Comparison of ENCODE assay signal across 22 cellular contexts in genomic region chr20:17885076-17885475, GRCh38.
DNase-seq lines count a peak whose midpoint lies in the region; ATAC-seq, FAIRE-seq and TF ChIP-seq lines count a peak whose summit lies in the region.
"Had no signal": no experiment of that assay in that cellular context is flagged by ENCODE, and none has a peak within 500 bp of the region (broad histone marks: within the 10 kb centered on the region; RNA-seq: fewer than 3 reads in every experiment).

No MANE protein-coding gene starts in this region.

- H3K27ac ChIP-seq in HepG2 (ENCODE audit: extremely low read length, insufficient read depth, low read length), result no peak overlapping the region
- H3K27ac ChIP-seq in right lobe of liver, result peak overlapping the region in 1 of 3 donors; percentile 3
- H3K27ac ChIP-seq in hepatocyte, result peak overlapping the region; percentile 29
- H3K27ac ChIP-seq in neural progenitor cell, result no peak overlapping the region
- H3K27ac ChIP-seq: SJCRH30 had no signal

- H3K27me3 ChIP-seq in HepG2 (ENCODE audit: control insufficient read depth in 1 of 2, insufficient read depth in 2 of 2, low read length in 2 of 2) (no peaks in the 10 kb centered on the region), right lobe of liver (no peaks in the 10 kb centered on the region), hepatocyte (no peaks in the 10 kb centered on the region), neural progenitor cell (no peaks in the 10 kb centered on the region)
- H3K27me3 ChIP-seq: MG63, SJCRH30 had no signal

- no peak for FAIRE-seq in HepG2 (lab: Jason Lieb, UNC)
- FAIRE-seq: GM18507, H54, HTR-8/SVneo had no signal

- H2AFZ ChIP-seq in HepG2 (ENCODE audit: low read length) (no peak overlapping the region), hepatocyte (no peak overlapping the region), neural progenitor cell (replicated peaks) (peak overlapping the region; percentile 26)

- ATAC-seq in HepG2 (no peak), right lobe of liver (no peak), HG03378 (IDR thresholded peaks at IDR 0.05; ENCODE audit: unreplicated experiment) (no peak)
- ATAC-seq: PC-3 had no signal

- H3K4me3 Mint-ChIP-seq in neural progenitor cell, result peak overlapping the region; percentile 27
- H3K4me3 Mint-ChIP-seq in activated T-helper 2 cell treated with anti-CD3 and anti-CD28 coated beads, Interferon-gamma antibody, Interleukin-2, Interleukin-4, amounts not matched to agents 10 μg/mL and 5 μg/mL and 100 μg/mL, durations not matched to agents 14 hours and 24 hours and 36 hours (ENCODE audit: low read depth), result no peak overlapping the region
- H3K4me3 Mint-ChIP-seq: CD4-positive, alpha-beta memory T cell had no signal

- peak overlapping the region; percentile 65 for H3K27ac Mint-ChIP-seq in neural progenitor cell
- H3K27ac Mint-ChIP-seq in activated T-helper 2 cell treated with anti-CD3 and anti-CD28 coated beads, Interferon-gamma antibody, Interleukin-2, Interleukin-4, amounts not matched to agents 10 μg/mL and 5 μg/mL and 100 μg/mL, durations not matched to agents 14 hours and 24 hours and 36 hours, result no peak overlapping the region
- H3K27ac Mint-ChIP-seq: CD4-positive, alpha-beta memory T cell had no signal

- intact Hi-C loops in HepG2 (cut with micrococcal nuclease; ENCODE audit: unreplicated experiment) (no loop called here), right lobe of liver (cut with DNase I) (loop anchor here in 1 of 2 donors (10.0 kb wide), 2 partner anchors 90 to 200 kb away; partner anchors contain the start of gene RRBP1)
- intact Hi-C loops in activated T-helper 2 cell treated with anti-CD3 and anti-CD28 coated beads, Interferon-gamma antibody, Interleukin-2, Interleukin-4, amounts not matched to agents 10 μg/mL and 5 μg/mL and 100 μg/mL, durations not matched to agents 14 hours and 24 hours and 36 hours (cut with micrococcal nuclease), result no loop called here

- H3K79me2 ChIP-seq in HepG2 (ENCODE audit: insufficient read depth, low read length) (no peaks in the 10 kb centered on the region), hepatocyte (no peaks in the 10 kb centered on the region), neural progenitor cell (ENCODE audit: low read depth) (no peaks in the 10 kb centered on the region)

- WGBS in HepG2 (ENCODE audit: low lambda C conversion rate), result 67% methylated on average over 3 of the region's 3 CpGs
- WGBS in right lobe of liver (ENCODE audit: insufficient coverage, low coverage, low lambda C conversion rate, missing lambda C conversion rate), result 51% methylated on average over 3 of the region's 3 CpGs
- 39% methylated on average over 3 of the region's 3 CpGs for WGBS in hepatocyte (ENCODE audit: low lambda C conversion rate, missing lambda C conversion rate)

- TF ChIP-seq RAD21 in HepG2 (CRISPR knock-in tag; IDR thresholded peaks at IDR 0.05), result no peak

- DNase-seq in HepG2 (ENCODE audit: low spot score) (no peak), right lobe of liver (no peak), hepatocyte (ENCODE audit: low spot score) (no peak), neural progenitor cell (ENCODE audit: low spot score) (no peak)
- no peak for DNase-seq in activated T-helper 2 cell treated with anti-CD3 and anti-CD28 coated beads, Interferon-gamma antibody, Interleukin-2, Interleukin-4, amounts not matched to agents 10 μg/mL and 5 μg/mL and 100 μg/mL, durations not matched to agents 14 hours and 24 hours and 36 hours (ENCODE audit: low spot score)
- no peak for DNase-seq in stimulated activated CD4-positive, alpha-beta T cell treated with anti-CD3 and anti-CD28 coated beads, Interleukin-4, amount 100 ng/mL, for 24 hours
- DNase-seq: CD4-positive, alpha-beta memory T cell; COR-L47; DMS53; MG63; NCI-H1105 treated with DMSO at 0.1 percent for 48 hours; NCI-H2029; NCI-H446 treated with DMSO at 0.1 percent for 48 hours; NCI-H526; NCI-H82; NK-92 treated with Interleukin-12 subunit alpha and Interleukin-12 subunit beta, amount 100 ng/mL, for 24 hours; PC-3; SJCRH30 had no signal

- in situ Hi-C loops in HepG2 (cut with HindIII; ENCODE audit: extremely low pct_ligation_motif_present, low pct_unique_long_range_greater_than_20kb), result no loop called here

- POLR2A ChIA-PET in HepG2 (lab: Yijun Ruan, JAX), result interaction anchor here (1.8 to 21.6 kb wide), 4 partner anchors 11 to 203 kb away, joined by 11 to 724 read pairs (median 76); partner anchors contain the start of gene RRBP1

- H3K4me1 ChIP-seq in HepG2 (ENCODE audit: insufficient read depth, low read length) (peaks cover 88% of the 10 kb centered on the region), right lobe of liver (peaks cover 0 to 7% (median 2%) of the 10 kb centered on the region in 4 donors), hepatocyte (ENCODE audit: insufficient read depth) (no peaks in the 10 kb centered on the region), neural progenitor cell (peaks cover 11% of the 10 kb centered on the region)
- H3K4me1 ChIP-seq: SJCRH30 had no signal

- H3K9me3 ChIP-seq in HepG2 (ENCODE audit: low read length) (peaks cover 15% of the 10 kb centered on the region), right lobe of liver (no peaks in the 10 kb centered on the region), hepatocyte (ENCODE audit: low read depth) (no peaks in the 10 kb centered on the region), neural progenitor cell (ENCODE audit: low read depth) (no peaks in the 10 kb centered on the region)
- H3K9me3 ChIP-seq: SJCRH30 had no signal

- H3K4me2 ChIP-seq in HepG2 (ENCODE audit: low read depth, low read length) (no peak overlapping the region), hepatocyte (no peak overlapping the region), neural progenitor cell (no peak overlapping the region)

- TF ChIP-seq EP300 in HepG2 (IDR thresholded peaks at IDR 0.05; ENCODE audit: low read depth in 2 of 2, low read length in 2 of 2), result no peak
- no peak for TF ChIP-seq EP300 in HepG2 (CRISPR knock-in tag; IDR thresholded peaks at IDR 0.05; ENCODE audit: borderline replicate concordance)

- no peak overlapping the region for H3K9ac ChIP-seq in HepG2 (ENCODE audit: insufficient read depth, low read depth, low read length)
- no peak overlapping the region for H3K9ac ChIP-seq in neural progenitor cell

- peaks cover 35% of the 10 kb centered on the region for H3K4me1 Mint-ChIP-seq in neural progenitor cell
- H3K4me1 Mint-ChIP-seq in activated T-helper 2 cell treated with anti-CD3 and anti-CD28 coated beads, Interferon-gamma antibody, Interleukin-2, Interleukin-4, amounts not matched to agents 10 μg/mL and 5 μg/mL and 100 μg/mL, durations not matched to agents 14 hours and 24 hours and 36 hours (ENCODE audit: low read depth), result no peaks in the 10 kb centered on the region
- H3K4me1 Mint-ChIP-seq: CD4-positive, alpha-beta memory T cell had no signal

- H3K36me3 ChIP-seq in HepG2 (replicated peaks in 1 of 2; ENCODE audit: control insufficient read depth in 1 of 2, insufficient read depth in 2 of 2, low read length in 2 of 2) (no peaks in the 10 kb centered on the region), right lobe of liver (no peaks in the 10 kb centered on the region), hepatocyte (replicated peaks; ENCODE audit: insufficient read depth, low read depth) (no peaks in the 10 kb centered on the region), neural progenitor cell (no peaks in the 10 kb centered on the region)
- H3K36me3 ChIP-seq: MG63, SJCRH30 had no signal

- TF ChIP-seq POLR2A in HepG2 (IDR thresholded peaks at IDR 0.05; ENCODE audit: insufficient read depth in 1 of 2, low read depth in 2 of 2, low read length in 2 of 2) (no peak), right lobe of liver (IDR thresholded peaks at IDR 0.05) (no peak)

- H3K9me3 Mint-ChIP-seq in neural progenitor cell, result peaks cover 11% of the 10 kb centered on the region
- peaks cover 4% of the 10 kb centered on the region for H3K9me3 Mint-ChIP-seq in activated T-helper 2 cell treated with anti-CD3 and anti-CD28 coated beads, Interferon-gamma antibody, Interleukin-2, Interleukin-4, amounts not matched to agents 10 μg/mL and 5 μg/mL and 100 μg/mL, durations not matched to agents 14 hours and 24 hours and 36 hours

- H4K20me1 ChIP-seq in HepG2 (ENCODE audit: insufficient read depth, low read length) (no peaks in the 10 kb centered on the region), hepatocyte (ENCODE audit: insufficient read depth, poor library complexity, severe bottlenecking) (no peaks in the 10 kb centered on the region), neural progenitor cell (ENCODE audit: low read depth) (no peaks in the 10 kb centered on the region)

- CTCF ChIA-PET in HepG2 (lab: Yijun Ruan, JAX; ENCODE audit: low intra/inter-chr PET ratio, low total read pairs), result no interaction called here

- H3K27me3 Mint-ChIP-seq in neural progenitor cell (ENCODE audit: insufficient read depth, low read depth), result peaks cover 8% of the 10 kb centered on the region
- peaks cover 4% of the 10 kb centered on the region for H3K27me3 Mint-ChIP-seq in activated T-helper 2 cell treated with anti-CD3 and anti-CD28 coated beads, Interferon-gamma antibody, Interleukin-2, Interleukin-4, amounts not matched to agents 10 μg/mL and 5 μg/mL and 100 μg/mL, durations not matched to agents 14 hours and 24 hours and 36 hours (ENCODE audit: low read depth)

- no TSS peak for BruUV-seq in HepG2 (replicated peaks; lab: Mats Ljungman, UMichigan)

- no peak for TF ChIP-seq CTCF in HepG2 (CRISPR knock-in tag; IDR thresholded peaks at IDR 0.05)
- no peak for TF ChIP-seq CTCF in right lobe of liver (IDR thresholded peaks at IDR 0.05)
- TF ChIP-seq CTCF in hepatocyte (IDR thresholded peaks at IDR 0.05; ENCODE audit: poor library complexity), result no peak
- no peak for TF ChIP-seq CTCF in neural progenitor cell (IDR thresholded peaks at IDR 0.05)

- no peaks in the 10 kb centered on the region for H3K9me2 ChIP-seq in hepatocyte (replicated peaks; ENCODE audit: insufficient read depth)

- H3K4me3 ChIP-seq in HepG2 (replicated peaks in 1 of 3; ENCODE audit: insufficient read depth in 1 of 3, low read depth in 2 of 3, low read length in 3 of 3), result no peak overlapping the region
- no peak overlapping the region for H3K4me3 ChIP-seq in right lobe of liver
- H3K4me3 ChIP-seq in hepatocyte, result no peak overlapping the region
- no peak overlapping the region for H3K4me3 ChIP-seq in neural progenitor cell
- H3K4me3 ChIP-seq: MG63, SJCRH30 had no signal

- H3F3A ChIP-seq in neural progenitor cell (ENCODE audit: low read depth), result peaks cover 5% of the 10 kb centered on the region

- H3K36me3 Mint-ChIP-seq in neural progenitor cell, result no peaks in the 10 kb centered on the region
- H3K36me3 Mint-ChIP-seq in activated T-helper 2 cell treated with anti-CD3 and anti-CD28 coated beads, Interferon-gamma antibody, Interleukin-2, Interleukin-4, amounts not matched to agents 10 μg/mL and 5 μg/mL and 100 μg/mL, durations not matched to agents 14 hours and 24 hours and 36 hours (ENCODE audit: low read depth), result no peaks in the 10 kb centered on the region
